Comparison of ENCODE assay signal across 11 cellular contexts in the genomic region with DNA sequence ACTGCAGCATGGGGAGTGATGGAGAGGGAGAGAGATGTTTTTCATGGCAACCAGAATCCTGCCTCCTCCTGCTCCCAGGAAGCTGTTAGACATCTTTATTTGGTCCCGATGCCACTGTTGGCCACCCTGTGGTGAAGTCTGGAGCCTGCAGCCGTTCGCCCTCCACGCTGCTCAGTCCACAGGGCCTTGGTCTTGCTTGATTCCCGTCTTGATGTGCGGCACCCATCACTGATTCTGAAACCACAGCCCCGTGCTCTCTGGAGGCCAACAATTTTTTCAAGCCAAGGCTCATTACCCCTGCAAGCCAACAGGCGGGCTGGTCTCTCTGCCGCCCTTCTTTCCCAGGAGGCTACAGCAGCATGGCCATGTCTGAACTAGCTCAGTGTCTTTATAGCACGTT. TPM values are rescaled to one million over a fixed set of nuclear protein-coding genes. Genes with fewer than 3 reads are reported as not detected.
A peak's percentile ranks its signal among the peaks of the same experiment; 100 is the strongest.
DNase-seq lines count a peak whose midpoint lies in the region; ATAC-seq, FAIRE-seq and TF ChIP-seq lines count a peak whose summit lies in the region.
"Had no signal": no experiment of that assay in that cellular context is flagged by ENCODE, and none has a peak within 500 bp of the region (broad histone marks: within the 10 kb centered on the region; RNA-seq: fewer than 3 reads in every experiment).

No MANE protein-coding gene starts in this region.

- no peak overlapping the region for H3K4me2 ChIP-seq in astrocyte (ENCODE audit: low read length)

- H3K79me2 ChIP-seq in astrocyte (ENCODE audit: insufficient read depth, low read length): no peaks in the 10 kb centered on the region

- H3K9me3 ChIP-seq in astrocyte (ENCODE audit: insufficient read depth, low read depth, low read length) (no peaks in the 10 kb centered on the region), mucosa of descending colon (no peaks in the 10 kb centered on the region)

- H3K36me3 Mint-ChIP-seq in astrocyte (ENCODE audit: low read depth, unreplicated experiment) (peaks cover 24% of the 10 kb centered on the region), immature natural killer cell (peaks cover 18 to 44% (median 23%) of the 10 kb centered on the region in 3 donors)

- H3K4me1 Mint-ChIP-seq in astrocyte (ENCODE audit: low read depth, unreplicated experiment) (no peaks in the 10 kb centered on the region), immature natural killer cell (peaks cover 12 to 19% of the 10 kb centered on the region in 2 donors)

- H3K4me3 ChIP-seq in GM06990 (replicated peaks; ENCODE audit: low read depth, low read length) (no peak overlapping the region), astrocyte (ENCODE audit: insufficient read depth, low read depth, low read length) (no peak overlapping the region), mucosa of descending colon (no peak overlapping the region)

- H3K27me3 ChIP-seq in GM06990 (replicated peaks; ENCODE audit: control insufficient read depth, insufficient read depth, low read length) (no peaks in the 10 kb centered on the region), astrocyte (ENCODE audit: insufficient read depth, low read length) (no peaks in the 10 kb centered on the region)

- no peak for FAIRE-seq in astrocyte (lab: Jason Lieb, UNC)

- no peak overlapping the region for H3K27ac Mint-ChIP-seq in astrocyte (ENCODE audit: unreplicated experiment)
- peak overlapping the region in 2 of 6 donors; percentile 28 to 44 for H3K27ac Mint-ChIP-seq in immature natural killer cell

- H3K9me3 Mint-ChIP-seq in astrocyte (ENCODE audit: unreplicated experiment): no peaks in the 10 kb centered on the region
- no peaks in the 10 kb centered on the region for H3K9me3 Mint-ChIP-seq in immature natural killer cell

- peak; percentile 52 for ATAC-seq in HG02759 (IDR thresholded peaks at IDR 0.05; ENCODE audit: unreplicated experiment)
- ATAC-seq in mucosa of descending colon: peak; percentile 39
- ATAC-seq in GM18870 (IDR thresholded peaks at IDR 0.05; ENCODE audit: unreplicated experiment): no peak
- no peak for ATAC-seq in HG03439 (IDR thresholded peaks at IDR 0.05; ENCODE audit: unreplicated experiment)
- ATAC-seq: left ventricle myocardium superior had no signal

- H3K27me3 Mint-ChIP-seq in astrocyte (ENCODE audit: low read depth, unreplicated experiment) (no peaks in the 10 kb centered on the region), immature natural killer cell (ENCODE audit: low read depth in 3 of 3) (peaks cover 2 to 6% (median 2%) of the 10 kb centered on the region in 3 donors)

- no peak for DNase-seq in GM06990 (ENCODE audit: extremely low read depth, insufficient read length)
- DNase-seq in astrocyte (ENCODE audit: low read depth): no peak
- DNase-seq in mucosa of descending colon: no peak
- DNase-seq in immature natural killer cell: no peak
- DNase-seq in CD1c-positive myeloid dendritic cell (ENCODE audit: extremely low spot score): no peak
- DNase-seq: left ventricle myocardium superior; stimulated activated CD4-positive, alpha-beta T cell treated with anti-CD3 and anti-CD28 coated beads, Interleukin-2, amount 100 ng/mL, for 24 hours; T-helper 2 cell had no signal

- H2AFZ ChIP-seq in astrocyte (ENCODE audit: low read depth, low read length): no peak overlapping the region

- peak; percentile 43 for TF ChIP-seq CTCF in GM06990 (IDR thresholded peaks at IDR 0.05; ENCODE audit: insufficient read depth, low read length, poor library complexity, severe bottlenecking)
- TF ChIP-seq CTCF in astrocyte (IDR thresholded peaks at IDR 0.05; ENCODE audit: insufficient read depth, low read depth, low read length): peak; percentile 42
- no peak for TF ChIP-seq CTCF in mucosa of descending colon (IDR thresholded peaks at IDR 0.05)

- peaks cover 2% of the 10 kb centered on the region for H3K4me1 ChIP-seq in astrocyte (ENCODE audit: insufficient read depth, low read length)
- no peaks in the 10 kb centered on the region for H3K4me1 ChIP-seq in mucosa of descending colon (ENCODE audit: low read depth)

- H3K4me3 Mint-ChIP-seq in astrocyte (ENCODE audit: unreplicated experiment): no peak overlapping the region
- H3K4me3 Mint-ChIP-seq in immature natural killer cell: no peak overlapping the region

- no peak overlapping the region for H3K9ac ChIP-seq in astrocyte (ENCODE audit: low read length)

- intact Hi-C loops in mucosa of descending colon (cut with DNase I, micrococcal nuclease): no loop called here

- H3K27ac ChIP-seq in astrocyte (ENCODE audit: low read depth, low read length): no peak overlapping the region

- H3K36me3 ChIP-seq in GM06990 (ENCODE audit: control insufficient read depth, insufficient read depth, low read length) (peaks cover 7% of the 10 kb centered on the region), astrocyte (ENCODE audit: insufficient read depth, low read length) (peaks cover 26% of the 10 kb centered on the region), mucosa of descending colon (ENCODE audit: low read depth) (no peaks in the 10 kb centered on the region)

- H4K20me1 ChIP-seq in astrocyte (ENCODE audit: insufficient read depth, low read length): no peaks in the 10 kb centered on the region

RNA-seq across cellular contexts. Expression of a gene that starts 24.5 kb away (rescaled TPM):
- total RNA-seq in astrocyte (0.19 and 0.27 TPM in 2 replicates), mucosa of descending colon (under 1 TPM in 2 of 3 donors, not detected in 1; 0.16 to 0.17 TPM)
- polyA plus RNA-seq in immature natural killer cell: under 1 TPM in 2 of 3 donors, not detected in 1; 0.09 to 0.20 TPM

Comparison
In these comparisons a context has a peak if more than half of its experiments do, and no peak if none do; other contexts are left out.
1. ATAC-seq: peak in HG02759 (single experiment) and mucosa of descending colon (single experiment); none in GM18870 (single experiment) and HG03439 (single experiment).